23 cellular contexts compared by ENCODE assay signal in the genomic region with DNA sequence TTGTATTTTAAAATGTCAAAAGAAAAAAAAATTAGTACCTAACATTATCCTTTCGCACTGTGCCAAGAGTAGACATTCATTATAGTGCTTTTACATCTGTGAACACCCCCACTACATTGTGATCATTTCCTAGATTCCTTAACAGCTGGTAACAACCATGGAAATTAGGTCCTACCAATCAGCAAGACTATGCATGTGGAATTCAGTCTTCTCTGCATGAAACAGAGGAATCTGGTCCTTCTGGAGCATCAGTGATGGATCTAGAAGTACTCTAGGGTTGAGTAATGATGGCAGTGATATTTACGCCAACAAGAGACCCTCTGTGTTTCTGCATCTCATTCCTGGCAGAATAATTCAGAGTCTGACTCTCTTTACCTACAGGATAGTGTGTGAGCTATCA. TPM values are rescaled to one million over a fixed set of nuclear protein-coding genes. Genes with fewer than 3 reads are reported as not detected.
A peak's percentile ranks its signal among the peaks of the same experiment; 100 is the strongest.
DNase-seq lines count a peak whose midpoint lies in the region; ATAC-seq and TF ChIP-seq lines count a peak whose summit lies in the region.
"Had no signal": no experiment of that assay in that cellular context is flagged by ENCODE, and none has a peak within 500 bp of the region (broad histone marks: within the 10 kb centered on the region; RNA-seq: fewer than 3 reads in every experiment).

No MANE protein-coding gene starts in this region.

- H3K36me3 Mint-ChIP-seq in GM23338 (ENCODE audit: low read depth): no peaks in the 10 kb centered on the region
- no peaks in the 10 kb centered on the region for H3K36me3 Mint-ChIP-seq in activated CD4-positive, alpha-beta memory T cell treated with anti-CD3 and anti-CD28 coated beads for 36 hours
- H3K36me3 Mint-ChIP-seq: CD14-positive monocyte; CD4-positive, alpha-beta memory T cell had no signal

- H3K4me3 ChIP-seq in GM23338 (no peak overlapping the region), brain microvascular endothelial cell (ENCODE audit: low read depth, low read length) (no peak overlapping the region)
- H3K4me3 ChIP-seq: BLaER1, GM12878, GM23248 had no signal

- DNase-seq in GM23338 (ENCODE audit: low spot score) (peak; percentile 62), brain microvascular endothelial cell (no peak), iPS DF 19.7 (ENCODE audit: low read depth, low spot score) (peak; percentile 47), SHP77 (lab: John Stamatoyannopoulos, UW) (no peak), NAMALWA (ENCODE audit: low spot score) (no peak)
- DNase-seq in activated CD4-positive, alpha-beta memory T cell treated with anti-CD3 and anti-CD28 coated beads for 36 hours: no peak
- DNase-seq: 8988T; Calu3; CD4-positive, alpha-beta memory T cell; DMS79 treated with DMSO at 0.1 percent for 48 hours; GM23248; H7; HFFc6 had no signal

- in situ Hi-C loops in brain microvascular endothelial cell (cut with HindIII; ENCODE audit: low pct_ligation_motif_present, low sequenced_read_pairs): no loop called here

- H3F3A ChIP-seq in GM23338 (replicated peaks; ENCODE audit: low read depth): no peaks in the 10 kb centered on the region

- TF ChIP-seq CTCF in GM23338 (conservative IDR thresholded peaks at IDR 0.05; ENCODE audit: low read depth in 2 of 2): no peak
- no peak for TF ChIP-seq CTCF in brain microvascular endothelial cell (IDR thresholded peaks at IDR 0.05; ENCODE audit: low read depth, low read length, missing control alignments)

- no peaks in the 10 kb centered on the region for H3K27me3 ChIP-seq in GM23338 (ENCODE audit: insufficient read depth)
- no peaks in the 10 kb centered on the region for H3K27me3 ChIP-seq in brain microvascular endothelial cell (replicated peaks)
- H3K27me3 ChIP-seq: BLaER1 had no signal

- H3K9me2 ChIP-seq in GM23338 (ENCODE audit: insufficient read depth): no peaks in the 10 kb centered on the region

- CTCF ChIA-PET in activated CD4-positive, alpha-beta memory T cell treated with anti-CD3 and anti-CD28 coated beads for 36 hours (lab: Charles Lee): no interaction called here

- no peak overlapping the region for H2AFZ ChIP-seq in GM23338
- H2AFZ ChIP-seq: GM23248 had no signal

- H3K4me1 Mint-ChIP-seq in GM23338: peaks cover 16% of the 10 kb centered on the region; the same call in 2 of the 3 replicates
- H3K4me1 Mint-ChIP-seq in activated CD4-positive, alpha-beta memory T cell treated with anti-CD3 and anti-CD28 coated beads for 36 hours (ENCODE audit: low read depth): no peaks in the 10 kb centered on the region
- H3K4me1 Mint-ChIP-seq: CD14-positive monocyte; CD4-positive, alpha-beta memory T cell had no signal

- no peak overlapping the region for H3K4me3 Mint-ChIP-seq in GM23338
- H3K4me3 Mint-ChIP-seq in activated CD4-positive, alpha-beta memory T cell treated with anti-CD3 and anti-CD28 coated beads for 36 hours: no peak overlapping the region
- H3K4me3 Mint-ChIP-seq: CD14-positive monocyte; CD4-positive, alpha-beta memory T cell; HFFc6 had no signal

- intact Hi-C loops in activated CD4-positive, alpha-beta memory T cell treated with anti-CD3 and anti-CD28 coated beads for 36 hours (cut with micrococcal nuclease): no loop called here

- no peak overlapping the region for H3K27ac ChIP-seq in GM23338 (ENCODE audit: low read depth)
- peak overlapping the region; percentile 53 for H3K27ac ChIP-seq in brain microvascular endothelial cell
- H3K27ac ChIP-seq: BLaER1, GM23248, HL-60 had no signal

- H3K9me3 Mint-ChIP-seq in GM23338: no peaks in the 10 kb centered on the region
- peaks cover 5% of the 10 kb centered on the region for H3K9me3 Mint-ChIP-seq in activated CD4-positive, alpha-beta memory T cell treated with anti-CD3 and anti-CD28 coated beads for 36 hours

- ATAC-seq in GM23338 (peak; percentile 61), GM19397 (IDR thresholded peaks at IDR 0.05; ENCODE audit: unreplicated experiment) (no peak)
- ATAC-seq: GM12878, HCT116 had no signal

- POLR2A ChIA-PET in activated CD4-positive, alpha-beta memory T cell treated with anti-CD3 and anti-CD28 coated beads for 36 hours (lab: Charles Lee): no interaction called here

- no peak overlapping the region for H3K4me2 ChIP-seq in GM23338
- H3K4me2 ChIP-seq: BLaER1 had no signal

- H3K36me3 ChIP-seq in GM23338 (ENCODE audit: insufficient read depth) (no peaks in the 10 kb centered on the region), brain microvascular endothelial cell (replicated peaks) (no peaks in the 10 kb centered on the region)
- H3K36me3 ChIP-seq: BLaER1 had no signal

- H3K79me2 ChIP-seq in GM23338 (replicated peaks; ENCODE audit: insufficient read depth): no peaks in the 10 kb centered on the region

- H4K20me1 ChIP-seq in GM23338 (replicated peaks; ENCODE audit: insufficient read depth): no peaks in the 10 kb centered on the region
- H4K20me1 ChIP-seq: BLaER1 had no signal

- peaks cover 2% of the 10 kb centered on the region for H3K27me3 Mint-ChIP-seq in GM23338 (ENCODE audit: insufficient read depth, low read depth, poor library complexity)
- H3K27me3 Mint-ChIP-seq in activated CD4-positive, alpha-beta memory T cell treated with anti-CD3 and anti-CD28 coated beads for 36 hours: peaks cover 39% of the 10 kb centered on the region

- H3K4me1 ChIP-seq in GM23338 (ENCODE audit: insufficient read depth): peaks cover 3% of the 10 kb centered on the region; the same call in 1 of the 2 replicates
- H3K4me1 ChIP-seq: BLaER1 had no signal

- no peak overlapping the region; the same call in 1 of the 2 replicates for H3K27ac Mint-ChIP-seq in GM23338
- no peak overlapping the region for H3K27ac Mint-ChIP-seq in activated CD4-positive, alpha-beta memory T cell treated with anti-CD3 and anti-CD28 coated beads for 36 hours
- H3K27ac Mint-ChIP-seq: CD14-positive monocyte; CD4-positive, alpha-beta memory T cell; HFFc6 had no signal

RNA-seq across cellular contexts. Expression of a gene that starts 9.4 kb away (rescaled TPM):
- total RNA-seq in GM23338 (2014; rRNA removed; shearing (Covaris generic)): not detected in 2 replicates
- polyA plus RNA-seq in GM23338 (2016; fragmentation: Nextera tagmentation; extraction: Ambion mirVana): not detected in 2 replicates
- total RNA-seq in activated CD4-positive, alpha-beta memory T cell treated with anti-CD3 and anti-CD28 coated beads for 36 hours: not detected
- total RNA-seq: A673; Calu3; CD4-positive, alpha-beta memory T cell; G401; GM12878; GM23248; H7; HFFc6; HT1080 had no signal
- polyA plus RNA-seq: AG04450; CD14-positive monocyte; CD4-positive, alpha-beta memory T cell; GM12878; GM23248 had no signal

RNA-seq across cellular contexts. Expression of a gene that starts 14.9 kb away (rescaled TPM):
- total RNA-seq in GM23338 (2014; rRNA removed; shearing (Covaris generic)): not detected in 2 replicates
- polyA plus RNA-seq in GM23338 (2016; fragmentation: Nextera tagmentation; extraction: Ambion mirVana): not detected in 2 replicates
- total RNA-seq in activated CD4-positive, alpha-beta memory T cell treated with anti-CD3 and anti-CD28 coated beads for 36 hours: not detected
- total RNA-seq: A673; Calu3; CD4-positive, alpha-beta memory T cell; G401; GM12878; GM23248; H7; HFFc6; HT1080 had no signal
- polyA plus RNA-seq: AG04450; CD14-positive monocyte; CD4-positive, alpha-beta memory T cell; GM12878; GM23248 had no signal

RNA-seq across cellular contexts. Expression of a gene that starts 28.7 kb away (rescaled TPM):
- total RNA-seq in GM23338 (2014; rRNA removed; shearing (Covaris generic)): not detected in 2 replicates
- not detected in 2 replicates for polyA plus RNA-seq in GM23338 (2016; fragmentation: Nextera tagmentation; extraction: Ambion mirVana)
- total RNA-seq in activated CD4-positive, alpha-beta memory T cell treated with anti-CD3 and anti-CD28 coated beads for 36 hours: not detected
- total RNA-seq: A673; Calu3; CD4-positive, alpha-beta memory T cell; G401; GM12878; GM23248; H7; HFFc6; HT1080 had no signal
- polyA plus RNA-seq: AG04450; CD14-positive monocyte; CD4-positive, alpha-beta memory T cell; GM12878; GM23248 had no signal

RNA-seq across cellular contexts. Expression of a gene that starts 32.7 kb away (rescaled TPM):
- total RNA-seq in GM23338 (2014; rRNA removed; shearing (Covaris generic)): not detected in 2 replicates
- polyA plus RNA-seq in GM23338 (2016; fragmentation: Nextera tagmentation; extraction: Ambion mirVana): not detected in 2 replicates
- not detected for total RNA-seq in activated CD4-positive, alpha-beta memory T cell treated with anti-CD3 and anti-CD28 coated beads for 36 hours
- total RNA-seq: A673; Calu3; CD4-positive, alpha-beta memory T cell; G401; GM12878; GM23248; H7; HFFc6; HT1080 had no signal
- polyA plus RNA-seq: AG04450; CD14-positive monocyte; CD4-positive, alpha-beta memory T cell; GM12878; GM23248 had no signal

RNA-seq across cellular contexts. Expression of a gene that starts 32.8 kb away (rescaled TPM):
- not detected in 2 replicates for total RNA-seq in GM23338 (2014; rRNA removed; shearing (Covaris generic))
- not detected in 2 replicates for polyA plus RNA-seq in GM23338 (2016; fragmentation: Nextera tagmentation; extraction: Ambion mirVana)
- not detected for total RNA-seq in activated CD4-positive, alpha-beta memory T cell treated with anti-CD3 and anti-CD28 coated beads for 36 hours
- total RNA-seq: A673; Calu3; CD4-positive, alpha-beta memory T cell; G401; GM12878; GM23248; H7; HFFc6; HT1080 had no signal
- polyA plus RNA-seq: AG04450; CD14-positive monocyte; CD4-positive, alpha-beta memory T cell; GM12878; GM23248 had no signal

Comparison
In these comparisons a context has a peak if more than half of its experiments do, and no peak if none do; other contexts are left out.
1. DNase-seq: peak in GM23338 (single experiment) and iPS DF 19.7 (single experiment); none in brain microvascular endothelial cell (single experiment), SHP77 (0 of 2), activated CD4-positive, alpha-beta memory T cell treated with anti-CD3 and anti-CD28 coated beads for 36 hours (single experiment) and NAMALWA (single experiment).